Comparison of ENCODE assay signal across 8 cellular contexts in the genomic region with DNA sequence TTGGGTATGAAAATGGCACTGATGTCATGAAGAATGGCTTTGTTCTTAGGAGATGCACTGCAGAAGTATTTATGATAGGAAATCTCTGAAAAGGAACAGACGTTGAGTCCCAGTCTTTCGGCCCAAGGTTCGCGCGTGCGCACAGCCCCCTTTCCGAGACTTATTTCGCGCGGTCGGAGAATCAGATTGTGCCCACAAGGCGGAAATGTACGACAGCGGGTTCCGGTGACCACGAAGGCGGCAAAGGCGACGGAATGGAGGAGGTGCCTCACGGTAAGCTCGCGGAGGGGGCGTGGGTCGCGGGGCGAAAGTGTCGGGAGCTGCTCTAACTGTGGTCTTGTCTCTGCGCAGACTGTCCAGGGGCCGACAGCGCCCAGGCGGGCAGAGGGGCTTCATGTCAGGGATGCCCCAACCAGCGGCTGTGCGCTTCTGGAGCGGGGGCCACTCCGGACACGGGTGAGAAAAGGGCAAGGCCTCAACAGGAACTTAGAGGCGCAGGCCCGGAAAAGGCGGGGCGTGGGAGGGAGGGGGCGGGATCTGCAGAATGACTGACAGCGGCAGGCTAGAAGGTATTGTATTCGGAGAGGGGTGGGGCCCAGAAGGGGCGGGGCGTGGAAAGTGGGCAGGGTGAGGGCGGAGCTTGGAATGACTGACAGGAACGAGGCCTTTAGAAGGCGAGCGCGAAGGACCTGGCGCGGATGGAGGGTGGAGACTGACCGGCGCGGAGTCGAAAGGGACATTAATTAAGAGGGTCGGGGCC. TPM values are rescaled to one million over a fixed set of nuclear protein-coding genes. Genes with fewer than 3 reads are reported as not detected.
DNase-seq lines count a peak whose midpoint lies in the region; ATAC-seq and TF ChIP-seq lines count a peak whose summit lies in the region.

A gene (plus strand): TSS at position 233 of the 760 bp plus-strand sequence. CDS start 22 bp downstream, at position 255.

- H3K4me3 ChIP-seq in right atrium auricular region (peak within 1 kb of the TSS; percentile 65), uterus (peak within 1 kb of the TSS; percentile 58 to 89)

- peaks cover 0 to 38% of the 10 kb centered on the region in 2 donors for H3K4me1 ChIP-seq in right atrium auricular region
- no peaks in the 10 kb centered on the region for H3K4me1 ChIP-seq in uterus

- H3K27ac ChIP-seq in right atrium auricular region (peak within 1 kb of the TSS; percentile 99), uterus (peak within 1 kb of the TSS; percentile 98 to 99)

- peak; percentile 86 for ATAC-seq in HG02885 (IDR thresholded peaks at IDR 0.05; ENCODE audit: poor library complexity, unreplicated experiment)

- no peaks in the 10 kb centered on the region for H3K27me3 ChIP-seq in right atrium auricular region
- H3K27me3 ChIP-seq in uterus = no peaks in the 10 kb centered on the region

- no peaks in the 10 kb centered on the region for H3K9me3 ChIP-seq in right atrium auricular region
- no peaks in the 10 kb centered on the region for H3K9me3 ChIP-seq in uterus

- TF ChIP-seq POLR2A in GM15510 (IDR thresholded peaks at IDR 0.05; ENCODE audit: borderline replicate concordance, extremely low read depth, insufficient read length) (peak; percentile 81), uterus (IDR thresholded peaks at IDR 0.05) (peak; percentile 66 to 97)

- intact Hi-C loops in uterus (cut with DNase I; ENCODE audit: low total_unique reads) = no loop called here

- peaks cover 18% of the 10 kb centered on the region for H3K36me3 ChIP-seq in right atrium auricular region
- no peaks in the 10 kb centered on the region for H3K36me3 ChIP-seq in uterus

- TF ChIP-seq CTCF in right atrium auricular region (IDR thresholded peaks at IDR 0.05) (no peak), uterus (IDR thresholded peaks at IDR 0.05) (no peak)

- DNase-seq in NCI-H187 (lab: John Stamatoyannopoulos, UW) = peak; percentile 80 to 90
- DNase-seq in T-helper 2 cell = peak; percentile 97 to 100 (median 98)
- DNase-seq in anterior cingulate cortex (lab: John Stamatoyannopoulos, UW) = peak; percentile 90 to 100 (median 99)
- peak; percentile 100 for DNase-seq in right atrium auricular region (ENCODE audit: low spot score)
- peak; percentile 95 for DNase-seq in pulmonary artery endothelial cell (ENCODE audit: low read depth, low spot score)
- peak; percentile 100 for DNase-seq in uterus

RNA-seq across cellular contexts. Expression of the gene that starts here (rescaled TPM):
- total RNA-seq in right atrium auricular region (10 to 100 TPM; 37.5 to 45.9 TPM), pulmonary artery endothelial cell (27.4 and 27.6 TPM in 2 replicates), uterus (10 to 100 TPM; 13.8 to 46.2 (median 26.7) TPM)

Comparison
In these comparisons a context has a peak if more than half of its experiments do, and no peak if none do; other contexts are left out.
1. Peak in every context shown above with its lines: DNase-seq, ATAC-seq, H3K4me3 ChIP-seq and H3K27ac ChIP-seq.